In the genomic region with DNA sequence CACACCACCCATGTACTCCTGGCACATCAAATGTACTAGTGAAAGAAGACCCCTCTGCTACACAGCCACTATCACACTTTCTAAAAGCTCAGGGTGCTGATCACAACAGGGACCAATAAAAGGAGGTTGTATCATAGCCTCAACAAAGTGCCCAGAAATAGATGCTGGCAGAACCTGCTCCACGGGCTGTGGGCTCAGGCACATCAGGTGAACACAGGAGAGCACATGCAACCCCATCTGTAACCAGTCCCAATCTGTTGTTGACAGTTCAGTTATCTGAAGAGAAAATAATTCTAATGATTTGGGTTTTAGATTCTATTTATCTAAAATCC, we compare ENCODE assay signal across 28 cellular contexts.
"Had no signal": no experiment of that assay in that cellular context is flagged by ENCODE, and none has a peak within 500 bp of the region (broad histone marks: within the 10 kb centered on the region; RNA-seq: fewer than 3 reads in every experiment).

No MANE protein-coding gene starts in this region.

- H3K4me3 Mint-ChIP-seq: central memory CD8-positive, alpha-beta T cell; dendritic cell treated with granulocyte-macrophage colony-stimulating factor and Interleukin-4, amounts not matched to agents 40 ng/mL and 50 ng/mL, for 4 days; endodermal cell; mesothelial cell of epicardium; naive B cell; natural killer cell treated with Interleukin-12 subunit alpha and Interleukin-12 subunit beta and Interleukin-15 and Interleukin-18, amount 100 ng/mL, for 72 hours; neural crest cell; stimulated activated effector memory CD8-positive, alpha-beta T cell treated with anti-CD3 and anti-CD28 coated beads, Interleukin-12 subunit alpha, Interleukin-12 subunit beta, amount 100 ng/mL, for 72 hours had no signal

- H3K27ac Mint-ChIP-seq: dendritic cell treated with granulocyte-macrophage colony-stimulating factor and Interleukin-4, amounts not matched to agents 40 ng/mL and 50 ng/mL, for 4 days; endodermal cell; mesothelial cell of epicardium; natural killer cell treated with Interleukin-12 subunit alpha and Interleukin-12 subunit beta and Interleukin-15 and Interleukin-18, amount 100 ng/mL, for 72 hours; stimulated activated effector memory CD8-positive, alpha-beta T cell treated with anti-CD3 and anti-CD28 coated beads, Interleukin-12 subunit alpha, Interleukin-12 subunit beta, amount 100 ng/mL, for 72 hours had no signal

- H3K27me3 Mint-ChIP-seq: central memory CD8-positive, alpha-beta T cell; dendritic cell treated with granulocyte-macrophage colony-stimulating factor and Interleukin-4, amounts not matched to agents 40 ng/mL and 50 ng/mL, for 4 days; naive B cell; natural killer cell treated with Interleukin-12 subunit alpha and Interleukin-12 subunit beta and Interleukin-15 and Interleukin-18, amount 100 ng/mL, for 72 hours had no signal

- ATAC-seq: mucosa of descending colon; natural killer cell treated with Interleukin-12 subunit alpha and Interleukin-12 subunit beta and Interleukin-15 and Interleukin-18, amount 100 ng/mL, for 72 hours; pancreas; stimulated activated effector memory CD8-positive, alpha-beta T cell treated with anti-CD3 and anti-CD28 coated beads, Interleukin-12 subunit alpha, Interleukin-12 subunit beta, amount 100 ng/mL, for 72 hours; stimulated activated naive CD8-positive, alpha-beta T cell treated with anti-CD3 and anti-CD28 coated beads, Interleukin-15, Interleukin-2, amounts not matched to agents 100 U/mL and 50 U/mL, for 24 hours had no signal

- H3K9me3 ChIP-seq: colonic mucosa, esophagus squamous epithelium, mucosa of descending colon, neutrophil, pancreas, sigmoid colon, testis, tibial artery, upper lobe of left lung had no signal

- H3K9me3 Mint-ChIP-seq: central memory CD8-positive, alpha-beta T cell; dendritic cell treated with granulocyte-macrophage colony-stimulating factor and Interleukin-4, amounts not matched to agents 40 ng/mL and 50 ng/mL, for 4 days; endodermal cell; mesothelial cell of epicardium; naive B cell; natural killer cell treated with Interleukin-12 subunit alpha and Interleukin-12 subunit beta and Interleukin-15 and Interleukin-18, amount 100 ng/mL, for 72 hours; neural crest cell; stimulated activated effector memory CD8-positive, alpha-beta T cell treated with anti-CD3 and anti-CD28 coated beads, Interleukin-12 subunit alpha, Interleukin-12 subunit beta, amount 100 ng/mL, for 72 hours had no signal

- H3K27me3 ChIP-seq: colonic mucosa, esophagus squamous epithelium, neutrophil, pancreas, sigmoid colon, testis, tibial artery, upper lobe of left lung had no signal

- H3K4me3 ChIP-seq: colonic mucosa, esophagus squamous epithelium, mucosa of descending colon, pancreas, sigmoid colon, testis, tibial artery, upper lobe of left lung had no signal

- H3K27ac ChIP-seq: colonic mucosa, neutrophil, pancreas, sigmoid colon, testis, tibial artery, upper lobe of left lung had no signal

- H3K4me1 Mint-ChIP-seq: central memory CD8-positive, alpha-beta T cell; endodermal cell; mesothelial cell of epicardium; naive B cell; neural crest cell; stimulated activated effector memory CD8-positive, alpha-beta T cell treated with anti-CD3 and anti-CD28 coated beads, Interleukin-12 subunit alpha, Interleukin-12 subunit beta, amount 100 ng/mL, for 72 hours had no signal

- H3K4me1 ChIP-seq: colonic mucosa, pancreas, testis, upper lobe of left lung had no signal

- H3K36me3 ChIP-seq: colonic mucosa, esophagus squamous epithelium, neutrophil, pancreas, sigmoid colon, tibial artery, upper lobe of left lung had no signal

- DNase-seq: colonic mucosa; effector CD8-positive, alpha-beta T cell; endodermal cell; erythroblast; esophagus squamous epithelium; head of caudate nucleus; hippocampal formation; islet precursor cell; kidney glomerular epithelial cell; mesenchymal stem cell; mucosa of descending colon; naive B cell; pancreas; sigmoid colon; stimulated activated CD4-positive, alpha-beta T cell treated with anti-CD3 and anti-CD28 coated beads, Interleukin-2, amount 100 ng/mL, for 24 hours; stimulated activated CD4-positive, alpha-beta T cell treated with anti-CD3 and anti-CD28 coated beads, Interleukin-4, amount 100 ng/mL, for 24 hours; stimulated activated naive CD8-positive, alpha-beta T cell treated with anti-CD3 and anti-CD28 coated beads, Interleukin-15, Interleukin-2, amounts not matched to agents 100 U/mL and 50 U/mL, for 24 hours; substantia nigra; testis; tibial artery; upper lobe of left lung had no signal

- H3K36me3 Mint-ChIP-seq: mesothelial cell of epicardium; naive B cell; natural killer cell treated with Interleukin-12 subunit alpha and Interleukin-12 subunit beta and Interleukin-15 and Interleukin-18, amount 100 ng/mL, for 72 hours; stimulated activated effector memory CD8-positive, alpha-beta T cell treated with anti-CD3 and anti-CD28 coated beads, Interleukin-12 subunit alpha, Interleukin-12 subunit beta, amount 100 ng/mL, for 72 hours had no signal
